In the genomic region with DNA sequence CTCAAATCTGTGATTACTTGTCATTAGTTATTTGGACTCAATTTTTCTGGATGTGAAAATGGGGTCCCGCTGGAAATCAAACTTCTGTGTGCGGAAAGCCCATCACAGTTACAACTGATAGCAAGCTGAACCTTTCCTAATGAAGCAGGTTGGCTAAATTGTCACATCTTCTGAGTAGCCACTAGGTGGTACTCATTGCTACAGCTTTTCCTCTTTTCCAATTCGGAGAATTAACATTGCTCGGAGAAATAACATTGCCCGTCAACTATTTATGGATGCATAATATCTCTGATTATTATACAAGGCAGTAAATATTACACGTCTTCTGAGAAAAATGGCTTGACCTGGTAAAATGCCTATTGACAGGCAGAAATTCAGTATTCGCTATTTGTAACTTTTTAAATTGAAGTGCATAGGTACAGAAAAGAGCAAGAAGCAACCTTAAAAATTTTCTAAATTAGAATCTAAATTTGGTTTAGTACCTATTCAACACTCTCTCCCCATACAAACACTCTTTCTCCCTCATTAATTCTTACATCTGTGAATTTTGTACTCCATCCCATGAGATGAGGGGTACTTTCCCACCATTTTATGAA, we compare ENCODE assay signal across 8 cellular contexts. TPM values are rescaled to one million over a fixed set of nuclear protein-coding genes. Genes with fewer than 3 reads are reported as not detected.
DNase-seq lines count a peak whose midpoint lies in the region; ATAC-seq and TF ChIP-seq lines count a peak whose summit lies in the region.

No MANE protein-coding gene starts in this region.

- H3K9me3 ChIP-seq in neutrophil: no peaks in the 10 kb centered on the region

- H3K36me3 ChIP-seq in neutrophil: no peaks in the 10 kb centered on the region

- no peak overlapping the region for H3K4me3 Mint-ChIP-seq in natural killer cell
- no peak overlapping the region for H3K4me3 Mint-ChIP-seq in natural killer cell treated with Interleukin-12 subunit alpha and Interleukin-12 subunit beta and Interleukin-15 and Interleukin-18, amount 100 ng/mL, for 72 hours
- H3K4me3 Mint-ChIP-seq in activated naive CD8-positive, alpha-beta T cell treated with anti-CD3 and anti-CD28 coated beads for 36 hours: no peak overlapping the region

- no peaks in the 10 kb centered on the region for H3K4me1 ChIP-seq in neutrophil (ENCODE audit: control insufficient read depth in 1 of 2, insufficient read depth in 1 of 2, low read depth in 1 of 2, low read length in 1 of 2)

- H3K27ac Mint-ChIP-seq in natural killer cell: no peak overlapping the region
- no peak overlapping the region for H3K27ac Mint-ChIP-seq in natural killer cell treated with Interleukin-12 subunit alpha and Interleukin-12 subunit beta and Interleukin-15 and Interleukin-18, amount 100 ng/mL, for 72 hours
- no peak overlapping the region for H3K27ac Mint-ChIP-seq in activated naive CD8-positive, alpha-beta T cell treated with anti-CD3 and anti-CD28 coated beads for 36 hours

- H3K27me3 Mint-ChIP-seq in natural killer cell (ENCODE audit: low read depth in 2 of 2): peaks cover 29 to 41% of the 10 kb centered on the region in 2 donors
- H3K27me3 Mint-ChIP-seq in natural killer cell treated with Interleukin-12 subunit alpha and Interleukin-12 subunit beta and Interleukin-15 and Interleukin-18, amount 100 ng/mL, for 72 hours: peaks cover 26 to 40% of the 10 kb centered on the region in 2 donors
- H3K27me3 Mint-ChIP-seq in activated naive CD8-positive, alpha-beta T cell treated with anti-CD3 and anti-CD28 coated beads for 36 hours: peaks cover 51% of the 10 kb centered on the region

- TF ChIP-seq CTCF in natural killer cell (IDR thresholded peaks at IDR 0.05): peak; percentile 27
- TF ChIP-seq CTCF in neutrophil (IDR thresholded peaks at IDR 0.05): peak; percentile 39

- peaks cover 53% of the 10 kb centered on the region for H3K27me3 ChIP-seq in neutrophil

- no peak overlapping the region for H3K27ac ChIP-seq in neutrophil

- DNase-seq in natural killer cell (no peak), NCI-H69 (lab: John Stamatoyannopoulos, UW) (peak; percentile 53), dedifferentiated amniotic fluid mesenchymal stem cell (ENCODE audit: extremely low spot score) (peak; percentile 24), NCI-H2029 treated with DMSO at 0.1 percent for 48 hours (lab: John Stamatoyannopoulos, UW) (no peak)
- no peak for DNase-seq in natural killer cell treated with Interleukin-12 subunit alpha and Interleukin-12 subunit beta and Interleukin-15 and Interleukin-18, amount 100 ng/mL, for 72 hours (ENCODE audit: low spot score)
- no peak for DNase-seq in activated naive CD8-positive, alpha-beta T cell treated with anti-CD3 and anti-CD28 coated beads for 36 hours

- H3K9me3 Mint-ChIP-seq in natural killer cell: peaks cover 0 to 3% of the 10 kb centered on the region in 2 donors
- H3K9me3 Mint-ChIP-seq in natural killer cell treated with Interleukin-12 subunit alpha and Interleukin-12 subunit beta and Interleukin-15 and Interleukin-18, amount 100 ng/mL, for 72 hours: no peaks in the 10 kb centered on the region
- H3K9me3 Mint-ChIP-seq in activated naive CD8-positive, alpha-beta T cell treated with anti-CD3 and anti-CD28 coated beads for 36 hours: no peaks in the 10 kb centered on the region

- no peaks in the 10 kb centered on the region for H3K36me3 Mint-ChIP-seq in natural killer cell
- H3K36me3 Mint-ChIP-seq in natural killer cell treated with Interleukin-12 subunit alpha and Interleukin-12 subunit beta and Interleukin-15 and Interleukin-18, amount 100 ng/mL, for 72 hours: no peaks in the 10 kb centered on the region
- no peaks in the 10 kb centered on the region for H3K36me3 Mint-ChIP-seq in activated naive CD8-positive, alpha-beta T cell treated with anti-CD3 and anti-CD28 coated beads for 36 hours

- intact Hi-C loops in natural killer cell (cut with micrococcal nuclease): no loop called here

- H3K4me3 ChIP-seq in neutrophil (ENCODE audit: low read depth in 1 of 2, low read length in 1 of 2): no peak overlapping the region

- ATAC-seq in natural killer cell (no peak), GM21423 (IDR thresholded peaks at IDR 0.05; ENCODE audit: unreplicated experiment) (no peak)
- ATAC-seq in natural killer cell treated with Interleukin-12 subunit alpha and Interleukin-12 subunit beta and Interleukin-15 and Interleukin-18, amount 100 ng/mL, for 72 hours: no peak

- no peaks in the 10 kb centered on the region for H3K4me1 Mint-ChIP-seq in natural killer cell
- no peaks in the 10 kb centered on the region for H3K4me1 Mint-ChIP-seq in natural killer cell treated with Interleukin-12 subunit alpha and Interleukin-12 subunit beta and Interleukin-15 and Interleukin-18, amount 100 ng/mL, for 72 hours (ENCODE audit: low read depth in 2 of 2)
- H3K4me1 Mint-ChIP-seq in activated naive CD8-positive, alpha-beta T cell treated with anti-CD3 and anti-CD28 coated beads for 36 hours: no peaks in the 10 kb centered on the region

RNA-seq across cellular contexts. Expression of a gene that starts 17.3 kb away (rescaled TPM):
- total RNA-seq in natural killer cell: 10 to 100 TPM; 36.7 to 63.7 (median 60.4) TPM
- total RNA-seq in natural killer cell treated with Interleukin-12 subunit alpha and Interleukin-12 subunit beta and Interleukin-15 and Interleukin-18, amount 100 ng/mL, for 72 hours: 10 to 100 TPM; 40.5 to 47.3 TPM
- total RNA-seq in activated naive CD8-positive, alpha-beta T cell treated with anti-CD3 and anti-CD28 coated beads for 36 hours: 10 to 100 TPM; 57.1 to 62.6 TPM

RNA-seq across cellular contexts. Expression of a gene that starts 26.2 kb away (rescaled TPM):
- not detected for total RNA-seq in natural killer cell
- total RNA-seq in natural killer cell treated with Interleukin-12 subunit alpha and Interleukin-12 subunit beta and Interleukin-15 and Interleukin-18, amount 100 ng/mL, for 72 hours: not detected
- not detected for total RNA-seq in activated naive CD8-positive, alpha-beta T cell treated with anti-CD3 and anti-CD28 coated beads for 36 hours

RNA-seq across cellular contexts. Expression of a gene that starts 36.4 kb away (rescaled TPM):
- 10 to 100 TPM; 52.5 to 58.0 (median 54.8) TPM for total RNA-seq in natural killer cell
- 10 to 100 TPM; 42.8 to 51.6 TPM for total RNA-seq in natural killer cell treated with Interleukin-12 subunit alpha and Interleukin-12 subunit beta and Interleukin-15 and Interleukin-18, amount 100 ng/mL, for 72 hours
- total RNA-seq in activated naive CD8-positive, alpha-beta T cell treated with anti-CD3 and anti-CD28 coated beads for 36 hours: 10 to 100 TPM; 53.6 to 55.0 TPM

RNA-seq across cellular contexts. Expression of a gene that starts 43.2 kb away (rescaled TPM):
- total RNA-seq in natural killer cell: 10 to 100 TPM in 1 of 3 donors, 1 to 10 TPM in 2; 3.5 to 10.1 (median 3.8) TPM
- total RNA-seq in natural killer cell treated with Interleukin-12 subunit alpha and Interleukin-12 subunit beta and Interleukin-15 and Interleukin-18, amount 100 ng/mL, for 72 hours: 10 to 100 TPM; 51.4 to 80.1 TPM
- 100 to 1,000 TPM; 231 to 232 TPM for total RNA-seq in activated naive CD8-positive, alpha-beta T cell treated with anti-CD3 and anti-CD28 coated beads for 36 hours

Comparison
In these comparisons a context has a peak if more than half of its experiments do, and no peak if none do; other contexts are left out.
1. DNase-seq: peak in NCI-H69 (single experiment) and dedifferentiated amniotic fluid mesenchymal stem cell (single experiment); none in natural killer cell (single experiment), natural killer cell treated with Interleukin-12 subunit alpha and Interleukin-12 subunit beta and Interleukin-15 and Interleukin-18, amount 100 ng/mL, for 72 hours (single experiment), NCI-H2029 treated with DMSO at 0.1 percent for 48 hours (single experiment) and activated naive CD8-positive, alpha-beta T cell treated with anti-CD3 and anti-CD28 coated beads for 36 hours (single experiment).